In genomic region chr10:31132681-31133239, GRCh38 we compare ENCODE assay signal across 11 cellular contexts.
DNase-seq lines count a peak whose midpoint lies in the region; ATAC-seq and TF ChIP-seq lines count a peak whose summit lies in the region.
"Had no signal": no experiment of that assay in that cellular context is flagged by ENCODE, and none has a peak within 500 bp of the region (broad histone marks: within the 10 kb centered on the region; RNA-seq: fewer than 3 reads in every experiment).

No MANE protein-coding gene starts in this region.

- no peak overlapping the region for H4K8ac ChIP-seq in mesendoderm (ENCODE audit: low read depth, low read length)

- no peak overlapping the region for H2AK5ac ChIP-seq in mesendoderm (ENCODE audit: low read length)

- H3K9me3 ChIP-seq in thyroid gland: no peaks in the 10 kb centered on the region
- H3K9me3 ChIP-seq: mucosa of descending colon had no signal

- no peaks in the 10 kb centered on the region for H3K27me3 Mint-ChIP-seq in activated T-cell treated with anti-CD3 and anti-CD28 coated beads, Interleukin-2, amount 50 U/mL, for 72 hours (ENCODE audit: low read depth)
- no peaks in the 10 kb centered on the region for H3K27me3 Mint-ChIP-seq in activated T-helper 17 cell treated with anti-CD3 and anti-CD28 coated beads, Interleukin-2, amount 50 U/mL, for 72 hours

- H4K5ac ChIP-seq in mesendoderm (ENCODE audit: low read length): no peak overlapping the region

- ATAC-seq in activated T-cell treated with anti-CD3 and anti-CD28 coated beads, Interleukin-2, amount 50 U/mL, for 72 hours (replicated peaks in 1 of 2): no peak
- ATAC-seq in activated T-helper 17 cell treated with anti-CD3 and anti-CD28 coated beads, Interleukin-2, amount 50 U/mL, for 72 hours (replicated peaks): no peak
- ATAC-seq in HG03520 (IDR thresholded peaks at IDR 0.05; ENCODE audit: unreplicated experiment): no peak

- H3K36me3 ChIP-seq in mesendoderm (ENCODE audit: control insufficient read depth, insufficient read depth, low read length) (no peaks in the 10 kb centered on the region), thyroid gland (no peaks in the 10 kb centered on the region)

- TF ChIP-seq POLR2A in thyroid gland (IDR thresholded peaks at IDR 0.05): no peak

- no CpG with 5 or more reads among the region's 6 CpGs for WGBS in mesendoderm (ENCODE audit: extremely low coverage, insufficient coverage, low lambda C conversion rate)
- WGBS in thyroid gland, 2 donors: 92% methylated on average over 6 of the region's 6 CpGs

- no peak overlapping the region for H2BK120ac ChIP-seq in mesendoderm (ENCODE audit: low read depth, low read length)

- no peak overlapping the region for H3K4ac ChIP-seq in mesendoderm (ENCODE audit: low read depth, low read length)

- H3K36me3 Mint-ChIP-seq in activated T-cell treated with anti-CD3 and anti-CD28 coated beads, Interleukin-2, amount 50 U/mL, for 72 hours (ENCODE audit: insufficient read depth in 2 of 2): no peaks in the 10 kb centered on the region
- H3K36me3 Mint-ChIP-seq in activated T-helper 17 cell treated with anti-CD3 and anti-CD28 coated beads, Interleukin-2, amount 50 U/mL, for 72 hours (ENCODE audit: low read depth): no peaks in the 10 kb centered on the region

- peak overlapping the region; percentile 3 to 50 for H3K4me3 Mint-ChIP-seq in activated T-cell treated with anti-CD3 and anti-CD28 coated beads, Interleukin-2, amount 50 U/mL, for 72 hours
- peak overlapping the region; percentile 75 for H3K4me3 Mint-ChIP-seq in activated T-helper 17 cell treated with anti-CD3 and anti-CD28 coated beads, Interleukin-2, amount 50 U/mL, for 72 hours

- H3K27me3 ChIP-seq in mesendoderm (ENCODE audit: insufficient read depth, low read length, poor library complexity) (no peaks in the 10 kb centered on the region), thyroid gland (no peaks in the 10 kb centered on the region)

- H3K4me2 ChIP-seq in mesendoderm (ENCODE audit: low read length): no peak overlapping the region

- no peak overlapping the region for H2BK15ac ChIP-seq in mesendoderm (replicated peaks; ENCODE audit: low read depth)

- H3K4me3 ChIP-seq in mesendoderm (ENCODE audit: low read length) (no peak overlapping the region), thyroid gland (replicated peaks in 1 of 3) (no peak overlapping the region)
- H3K4me3 ChIP-seq: mucosa of descending colon had no signal

- H3K4me1 Mint-ChIP-seq in activated T-cell treated with anti-CD3 and anti-CD28 coated beads, Interleukin-2, amount 50 U/mL, for 72 hours (ENCODE audit: low read depth): peaks cover 45% of the 10 kb centered on the region
- peaks cover 18% of the 10 kb centered on the region for H3K4me1 Mint-ChIP-seq in activated T-helper 17 cell treated with anti-CD3 and anti-CD28 coated beads, Interleukin-2, amount 50 U/mL, for 72 hours

- H2BK5ac ChIP-seq in mesendoderm (ENCODE audit: low read length): no peak overlapping the region

- no peak overlapping the region for H3K18ac ChIP-seq in mesendoderm (ENCODE audit: low read length)

- H3K79me2 ChIP-seq in mesendoderm (ENCODE audit: control insufficient read depth, insufficient read depth, low read length): no peaks in the 10 kb centered on the region

- peak overlapping the region; percentile 63 for H3K56ac ChIP-seq in mesendoderm (ENCODE audit: low read length)

- peaks cover 8% of the 10 kb centered on the region for H3K4me1 ChIP-seq in mesendoderm (ENCODE audit: control insufficient read depth, low read depth, low read length)
- H3K4me1 ChIP-seq in thyroid gland: peaks cover 9 to 13% of the 10 kb centered on the region in 2 donors

- H3K79me1 ChIP-seq in mesendoderm (ENCODE audit: low read length): no peaks in the 10 kb centered on the region

- H3K23ac ChIP-seq in mesendoderm (ENCODE audit: low read length): no peak overlapping the region

- H3K9ac ChIP-seq in mesendoderm (ENCODE audit: low read length): no peak overlapping the region

- H3K27ac ChIP-seq in mesendoderm (ENCODE audit: low read depth, low read length): no peak overlapping the region
- peak overlapping the region in 2 of 3 donors; percentile 85 to 92 for H3K27ac ChIP-seq in thyroid gland

- intact Hi-C loops in thyroid gland (cut with DNase I): no loop called here

- no peak for TF ChIP-seq CTCF in thyroid gland (IDR thresholded peaks at IDR 0.05)

- H3K9me3 Mint-ChIP-seq in activated T-cell treated with anti-CD3 and anti-CD28 coated beads, Interleukin-2, amount 50 U/mL, for 72 hours: no peaks in the 10 kb centered on the region
- H3K9me3 Mint-ChIP-seq in activated T-helper 17 cell treated with anti-CD3 and anti-CD28 coated beads, Interleukin-2, amount 50 U/mL, for 72 hours: no peaks in the 10 kb centered on the region

- no peak overlapping the region for H3K27ac Mint-ChIP-seq in activated T-cell treated with anti-CD3 and anti-CD28 coated beads, Interleukin-2, amount 50 U/mL, for 72 hours
- H3K27ac Mint-ChIP-seq in activated T-helper 17 cell treated with anti-CD3 and anti-CD28 coated beads, Interleukin-2, amount 50 U/mL, for 72 hours: no peak overlapping the region

- no peak for DNase-seq in activated T-cell treated with anti-CD3 and anti-CD28 coated beads, Interleukin-2, amount 50 U/mL, for 72 hours
- no peak for DNase-seq in activated T-cell treated with anti-CD3 and anti-CD28 coated beads, Interleukin-2, amount 50 U/mL, for 1 hour
- DNase-seq in mesendoderm: no peak
- DNase-seq in thyroid gland: no peak
- no peak for DNase-seq in 8988T
- no peak for DNase-seq in activated gamma-delta T cell treated with Interleukin-2 at 50 U/mL for 16 hours
- DNase-seq: stimulated activated CD4-positive, alpha-beta T cell treated with anti-CD3 and anti-CD28 coated beads, Interleukin-15, amount 100 ng/mL, for 24 hours; stimulated activated naive CD4-positive, alpha-beta T cell treated with Interleukin-2 at 50 U/mL for 16 hours had no signal
